In genomic region chr12:105102673-105103072, GRCh38 we compare ENCODE assay signal across 25 cellular contexts. TPM values are rescaled to one million over a fixed set of nuclear protein-coding genes. Genes with fewer than 3 reads are reported as not detected.
DNase-seq lines count a peak whose midpoint lies in the region; ATAC-seq, FAIRE-seq and TF ChIP-seq lines count a peak whose summit lies in the region.
"Had no signal": no experiment of that assay in that cellular context is flagged by ENCODE, and none has a peak within 500 bp of the region (broad histone marks: within the 10 kb centered on the region; RNA-seq: fewer than 3 reads in every experiment).

No MANE protein-coding gene starts in this region.

- DNase-seq in HepG2 (ENCODE audit: low spot score) (no peak), right lobe of liver (no peak), K562 (ENCODE audit: extremely low read depth in 1 of 4, low spot score in 3 of 4) (no peak), type B pancreatic cell (ENCODE audit: extremely low spot score, unreplicated experiment) (no peak), adrenal gland (no peak), HUDEP-2 (lab: John Stamatoyannopoulos, UW; ENCODE audit: unreplicated experiment in 76 of 76) (no peak)
- DNase-seq: 8988T; ACHN; AML-193; BE2C; Calu3; CD4-positive, alpha-beta T cell; CD8-positive, alpha-beta memory T cell; DMS79; EL; GDM1; GM23248; H7; HCEC 1CT had no signal

- intact Hi-C loops in HepG2 (cut with micrococcal nuclease; ENCODE audit: unreplicated experiment): no loop called here
- intact Hi-C loops in right lobe of liver (cut with DNase I): no loop called here
- intact Hi-C loops in K562 (cut with micrococcal nuclease): loop anchor here (5.0 kb wide), 2 partner anchors 115 to 370 kb away; partner anchors contain the start of gene NOPCHAP1
- intact Hi-C loops in adrenal gland (cut with DNase I): no loop called here

- FAIRE-seq in HepG2 (lab: Jason Lieb, UNC) (no peak), K562 (lab: Jason Lieb, UNC) (no peak)
- FAIRE-seq: A549, GM12878, GM19239, H1 had no signal

- H3K4me3 ChIP-seq in HepG2 (replicated peaks in 1 of 3; ENCODE audit: insufficient read depth in 1 of 3, low read depth in 2 of 3, low read length in 3 of 3) (no peak overlapping the region), right lobe of liver (no peak overlapping the region), K562 (no peak overlapping the region), adrenal gland (no peak overlapping the region)
- H3K4me3 ChIP-seq: A549; BLaER1 treated with 17β-estradiol and CSF1 and Interleukin-3, amounts not matched to agents 10 nM and 100 nM; GM12878; GM23248 had no signal

- no peaks in the 10 kb centered on the region for H3K36me3 Mint-ChIP-seq in type B pancreatic cell
- H3K36me3 Mint-ChIP-seq: CD14-positive monocyte had no signal

- CTCF ChIA-PET in HepG2 (lab: Yijun Ruan, JAX; ENCODE audit: low intra/inter-chr PET ratio, low total read pairs) (no interaction called here), K562 (lab: Yijun Ruan, JAX; ENCODE audit: low intra/inter-chr PET ratio) (no interaction called here)

- H2AFZ ChIP-seq in HepG2 (ENCODE audit: low read length) (no peak overlapping the region), K562 (ENCODE audit: low read depth, low read length) (no peak overlapping the region)
- H2AFZ ChIP-seq: GM23248 had no signal

- no peaks in the 10 kb centered on the region for H4K20me1 ChIP-seq in HepG2 (ENCODE audit: insufficient read depth, low read length)
- H4K20me1 ChIP-seq in K562 (replicated peaks; ENCODE audit: control insufficient read depth, insufficient read depth, low read length): no peaks in the 10 kb centered on the region
- H4K20me1 ChIP-seq: BLaER1 treated with 17β-estradiol and CSF1 and Interleukin-3, amounts not matched to agents 10 nM and 100 nM had no signal

- no peaks in the 10 kb centered on the region for H3K9me3 Mint-ChIP-seq in type B pancreatic cell
- H3K9me3 Mint-ChIP-seq: CD4-positive, alpha-beta T cell had no signal

- no peak for TF ChIP-seq RAD21 in HepG2 (CRISPR knock-in tag; IDR thresholded peaks at IDR 0.05)
- no peak for TF ChIP-seq RAD21 in K562 (CRISPR knock-in tag; conservative IDR thresholded peaks at IDR 0.05 in 1 of 2, IDR thresholded peaks at IDR 0.05 in 1 of 2)

- H3K36me3 ChIP-seq in HepG2 (replicated peaks in 1 of 2; ENCODE audit: control insufficient read depth in 1 of 2, insufficient read depth in 2 of 2, low read length in 2 of 2) (no peaks in the 10 kb centered on the region), right lobe of liver (no peaks in the 10 kb centered on the region), K562 (ENCODE audit: control insufficient read depth, insufficient read depth, low read length) (no peaks in the 10 kb centered on the region), adrenal gland (replicated peaks in 1 of 2) (no peaks in the 10 kb centered on the region)
- H3K36me3 ChIP-seq: BE2C; BLaER1 treated with 17β-estradiol and CSF1 and Interleukin-3, amounts not matched to agents 10 nM and 100 nM had no signal

- TF ChIP-seq EP300 in HepG2 (IDR thresholded peaks at IDR 0.05; ENCODE audit: low read depth in 2 of 2, low read length in 2 of 2): no peak
- TF ChIP-seq EP300 in HepG2 (CRISPR knock-in tag; IDR thresholded peaks at IDR 0.05; ENCODE audit: borderline replicate concordance): no peak
- no peak for TF ChIP-seq EP300 in K562 (IDR thresholded peaks at IDR 0.05; ENCODE audit: low read length)

- in situ Hi-C loops in HepG2 (cut with HindIII; ENCODE audit: extremely low pct_ligation_motif_present, low pct_unique_long_range_greater_than_20kb) (no loop called here), K562 (cut with MboI) (no loop called here)

- H3K4me1 ChIP-seq in HepG2 (ENCODE audit: insufficient read depth, low read length): peaks cover 23% of the 10 kb centered on the region
- H3K4me1 ChIP-seq in right lobe of liver: no peaks in the 10 kb centered on the region
- H3K4me1 ChIP-seq in K562 (replicated peaks in 1 of 2; ENCODE audit: control insufficient read depth in 2 of 2, insufficient read depth in 2 of 2, low read length in 2 of 2): peaks cover 0 to under 1% of the 10 kb centered on the region in 2 experiments; a peak in 1 of 5 replicates
- H3K4me1 ChIP-seq in adrenal gland (replicated peaks in 1 of 2): peaks cover 0 to 9% of the 10 kb centered on the region in 2 donors
- H3K4me1 ChIP-seq: BE2C had no signal

- no peaks in the 10 kb centered on the region for H3K9me3 ChIP-seq in HepG2 (ENCODE audit: low read length)
- no peaks in the 10 kb centered on the region for H3K9me3 ChIP-seq in right lobe of liver
- H3K9me3 ChIP-seq in K562 (replicated peaks; ENCODE audit: control insufficient read depth, insufficient read depth, low read depth, low read length): no peaks in the 10 kb centered on the region
- no peaks in the 10 kb centered on the region for H3K9me3 ChIP-seq in adrenal gland (replicated peaks in 1 of 3)
- H3K9me3 ChIP-seq: A549, BE2C had no signal

- H3K4me2 ChIP-seq in HepG2 (ENCODE audit: low read depth, low read length) (no peak overlapping the region), K562 (ENCODE audit: insufficient read depth, low read length) (no peak overlapping the region)
- H3K4me2 ChIP-seq: A549; BLaER1 treated with 17β-estradiol and CSF1 and Interleukin-3, amounts not matched to agents 10 nM and 100 nM had no signal

- no peaks in the 10 kb centered on the region; a peak in 1 of 5 replicates for H3K27me3 ChIP-seq in HepG2 (ENCODE audit: control insufficient read depth in 1 of 2, insufficient read depth in 2 of 2, low read length in 2 of 2)
- H3K27me3 ChIP-seq in right lobe of liver: no peaks in the 10 kb centered on the region
- H3K27me3 ChIP-seq in K562 (ENCODE audit: control insufficient read depth in 2 of 2, insufficient read depth in 2 of 2, low read length in 2 of 2): no peaks in the 10 kb centered on the region
- H3K27me3 ChIP-seq in adrenal gland: no peaks in the 10 kb centered on the region
- H3K27me3 ChIP-seq: BE2C had no signal

- H3K79me2 ChIP-seq in HepG2 (ENCODE audit: insufficient read depth, low read length): no peaks in the 10 kb centered on the region
- peaks cover 1% of the 10 kb centered on the region; the same call in 2 of the 3 replicates for H3K79me2 ChIP-seq in K562 (ENCODE audit: control insufficient read depth, insufficient read depth, low read length)

- TF ChIP-seq POLR2A in HepG2 (IDR thresholded peaks at IDR 0.05; ENCODE audit: insufficient read depth in 1 of 2, low read depth in 2 of 2, low read length in 2 of 2) (no peak), right lobe of liver (IDR thresholded peaks at IDR 0.05) (no peak), K562 (conservative IDR thresholded peaks at IDR 0.05) (no peak), adrenal gland (IDR thresholded peaks at IDR 0.05) (no peak)

- no peak overlapping the region for H3K4me3 Mint-ChIP-seq in type B pancreatic cell
- H3K4me3 Mint-ChIP-seq: CD14-positive monocyte; CD4-positive, alpha-beta T cell had no signal

- BruUV-seq in HepG2 (replicated peaks; lab: Mats Ljungman, UMichigan) (no TSS peak), K562 (replicated peaks; lab: Mats Ljungman, UMichigan) (no TSS peak)

- TF ChIP-seq CTCF in HepG2 (CRISPR knock-in tag; IDR thresholded peaks at IDR 0.05): no peak
- TF ChIP-seq CTCF in right lobe of liver (IDR thresholded peaks at IDR 0.05): no peak
- TF ChIP-seq CTCF in K562 (IDR thresholded peaks at IDR 0.05 in 2 of 3, conservative IDR thresholded peaks at IDR 0.05 in 1 of 3; ENCODE audit: insufficient read depth in 2 of 3, low read depth in 1 of 3, low read length in 3 of 3): no peak
- TF ChIP-seq CTCF in type B pancreatic cell (conservative IDR thresholded peaks at IDR 0.05): no peak
- TF ChIP-seq CTCF in adrenal gland (IDR thresholded peaks at IDR 0.05): no peak

- H3K4me1 Mint-ChIP-seq in type B pancreatic cell (ENCODE audit: unreplicated experiment): peaks cover 16% of the 10 kb centered on the region

- H3K9me1 ChIP-seq in K562 (ENCODE audit: control insufficient read depth, insufficient read depth, low read length): no peaks in the 10 kb centered on the region

- H3K27me3 Mint-ChIP-seq in type B pancreatic cell: peaks cover 3% of the 10 kb centered on the region

- no peak overlapping the region for H3K9ac ChIP-seq in HepG2 (ENCODE audit: insufficient read depth, low read depth, low read length)
- no peak overlapping the region for H3K9ac ChIP-seq in K562 (ENCODE audit: insufficient read depth in 1 of 2, low read depth in 2 of 2, low read length in 2 of 2)
- H3K9ac ChIP-seq: BLaER1 treated with 17β-estradiol and CSF1 and Interleukin-3, amounts not matched to agents 10 nM and 100 nM; GM23248 had no signal

- H3K27ac Mint-ChIP-seq in type B pancreatic cell: peak overlapping the region; percentile 51
- H3K27ac Mint-ChIP-seq: CD14-positive monocyte; CD4-positive, alpha-beta T cell had no signal

- H3K27ac ChIP-seq in HepG2 (ENCODE audit: extremely low read length, insufficient read depth, low read length) (no peak overlapping the region), right lobe of liver (no peak overlapping the region), K562 (ENCODE audit: extremely low read depth, low read depth, low read length) (no peak overlapping the region), adrenal gland (no peak overlapping the region)
- H3K27ac ChIP-seq: A549; BLaER1 treated with 17β-estradiol and CSF1 and Interleukin-3, amounts not matched to agents 10 nM and 100 nM; GM23248 had no signal

- ATAC-seq in HepG2: no peak
- ATAC-seq in right lobe of liver: no peak
- no peak for ATAC-seq in K562
- ATAC-seq: A549, GM12878 had no signal

- POLR2A ChIA-PET in HepG2 (lab: Yijun Ruan, JAX): no interaction called here
- POLR2A ChIA-PET in K562 (lab: Yijun Ruan, JAX): interaction anchor here (0.9 kb wide), 1 partner anchor 19 kb away, joined by 3 read pairs; the partner anchor contains the start of gene ALDH1L2

RNA-seq across cellular contexts. Expression of gene WASHC4, which starts 4.9 kb away (rescaled TPM):
- total RNA-seq in HepG2 (2016; rRNA removed; fragmentation: Illumina TruSeq; extraction: Trizol): 36.3 and 39.6 TPM in 2 replicates
- total RNA-seq in HepG2 (2016; cell fraction: cytosol; rRNA removed; fragmentation: Illumina TruSeq; extraction: Trizol; ENCODE audit: low read depth): 3.6 and 4.7 TPM in 2 replicates
- total RNA-seq in HepG2 (2016; cell fraction: insoluble cytoplasmic fraction; rRNA removed; fragmentation: Illumina TruSeq; extraction: Trizol): 31.6 and 46.3 TPM in 2 replicates
- 5.3 and 8.6 TPM in 2 replicates for total RNA-seq in HepG2 (2016; cell fraction: membrane; rRNA removed; fragmentation: Illumina TruSeq; extraction: Trizol)
- 56.1 and 56.8 TPM in 2 replicates for total RNA-seq in HepG2 (2016; cell fraction: nucleus; rRNA removed; fragmentation: Illumina TruSeq; extraction: Trizol)
- polyA plus RNA-seq in HepG2 (2011; rRNA removed): 15.5 and 21.0 TPM in 2 replicates
- polyA plus RNA-seq in HepG2 (2011; cell fraction: cytosol; rRNA removed): 4.6 and 8.1 TPM in 2 replicates
- polyA plus RNA-seq in HepG2 (2011; cell fraction: nucleus; rRNA removed): 16.8 and 21.2 TPM in 2 replicates
- 15.3 and 18.4 TPM in 2 replicates for polyA plus RNA-seq in HepG2 (2012)
- 0.57 and 0.61 TPM in 2 replicates for polyA plus RNA-seq in HepG2 (2016; cell fraction: cytosol; fragmentation: Illumina TruSeq; extraction: Trizol; ENCODE audit: low read depth)
- 19.5 and 20.6 TPM in 2 replicates for polyA plus RNA-seq in HepG2 (2016; cell fraction: insoluble cytoplasmic fraction; fragmentation: Illumina TruSeq; extraction: Trizol; ENCODE audit: low read depth)
- polyA plus RNA-seq in HepG2 (2016; cell fraction: membrane; fragmentation: Illumina TruSeq; extraction: Trizol; ENCODE audit: low read depth): 1.7 and 1.9 TPM in 2 replicates
- polyA plus RNA-seq in HepG2 (2016; cell fraction: nucleus; fragmentation: Illumina TruSeq; extraction: Trizol; ENCODE audit: insufficient read depth, low read depth): 36.1 and 44.2 TPM in 2 replicates
- polyA minus RNA-seq in HepG2 (2011; rRNA and poly(A)+ RNA removed; ENCODE audit: low replicate concordance): 22.5 and 23.7 TPM in 2 replicates
- polyA minus RNA-seq in HepG2 (2011; cell fraction: cytosol; rRNA and poly(A)+ RNA removed): 24.8 and 25.8 TPM in 2 replicates
- 132 and 134 TPM in 2 replicates for polyA minus RNA-seq in HepG2 (2011; cell fraction: nucleus; rRNA and poly(A)+ RNA removed)
- total RNA-seq in right lobe of liver: 10 to 100 TPM; 24.4 to 51.4 (median 36.2) TPM
- 28.7 and 119 TPM in 2 replicates for total RNA-seq in K562 (2011; cell fraction: chromatin; rRNA removed; ENCODE audit: low replicate concordance)
- total RNA-seq in K562 (2011; cell fraction: nucleolus; rRNA removed): 8.2 and 17.6 TPM in 2 replicates
- total RNA-seq in K562 (2011; cell fraction: nucleoplasm; rRNA removed): 32.0 and 43.8 TPM in 2 replicates
- total RNA-seq in K562 (2014; rRNA removed): 18.2 and 21.1 TPM in 2 replicates
- total RNA-seq in K562 (2014; rRNA removed; fragmentation: Illumina TruSeq; extraction: Trizol): 36.2 and 39.5 TPM in 2 replicates
- total RNA-seq in K562 (2015; rRNA removed; fragmentation: Illumina TruSeq; extraction: Trizol): 32.1 and 38.5 TPM in 2 replicates
- total RNA-seq in K562 (2021): 24.1 and 25.4 TPM in 2 replicates
- 18.7 and 28.2 TPM in 2 replicates for polyA plus RNA-seq in K562 (2011; rRNA removed)
- polyA plus RNA-seq in K562 (2011; cell fraction: cytosol; rRNA removed): 2.8 and 6.9 TPM in 2 replicates
- 15.5 and 22.9 TPM in 2 replicates for polyA plus RNA-seq in K562 (2011; cell fraction: nucleus; rRNA removed)
- polyA plus RNA-seq in K562 (2012): 12.8 and 13.6 TPM in 2 replicates
- 16.9 and 21.3 TPM in 2 replicates for polyA plus RNA-seq in K562 (2014; fragmentation: Illumina TruSeq; extraction: Trizol)
- 10 to 100 TPM; 12.5 to 13.3 TPM for polyA plus RNA-seq in K562 (2014; fragmentation: Nextera tagmentation; extraction: Ambion mirVana)
- 13.9 and 23.2 TPM in 2 replicates for polyA plus RNA-seq in K562 (2014; rRNA removed)
- polyA minus RNA-seq in K562 (2011; rRNA and poly(A)+ RNA removed): 44.1 and 50.3 TPM in 2 replicates
- 20.8 and 26.1 TPM in 2 replicates for polyA minus RNA-seq in K562 (2011; cell fraction: cytosol; rRNA and poly(A)+ RNA removed)
- 31.0 and 60.0 TPM in 2 replicates for polyA minus RNA-seq in K562 (2011; cell fraction: nucleus; rRNA and poly(A)+ RNA removed)
- total RNA-seq in type B pancreatic cell (ENCODE audit: low replicate concordance): 35.6 and 40.5 TPM in 2 replicates
- total RNA-seq in adrenal gland: 10 to 100 TPM; 34.3 to 90.6 (median 58.0) TPM
- 10 to 100 TPM; 17.8 to 40.8 (median 27.5) TPM for polyA plus RNA-seq in adrenal gland

RNA-seq across cellular contexts. Expression of gene ALDH1L2, which starts 18.4 kb away (rescaled TPM):
- total RNA-seq in HepG2 (2016; rRNA removed; fragmentation: Illumina TruSeq; extraction: Trizol): 0.40 and 0.87 TPM in 2 replicates
- total RNA-seq in HepG2 (2016; cell fraction: cytosol; rRNA removed; fragmentation: Illumina TruSeq; extraction: Trizol; ENCODE audit: low read depth): under 0.01 and 0.09 TPM in 2 replicates
- total RNA-seq in HepG2 (2016; cell fraction: insoluble cytoplasmic fraction; rRNA removed; fragmentation: Illumina TruSeq; extraction: Trizol): 0.59 and 0.87 TPM in 2 replicates
- total RNA-seq in HepG2 (2016; cell fraction: membrane; rRNA removed; fragmentation: Illumina TruSeq; extraction: Trizol): 0.17 and 0.25 TPM in 2 replicates
- total RNA-seq in HepG2 (2016; cell fraction: nucleus; rRNA removed; fragmentation: Illumina TruSeq; extraction: Trizol): 0.75 and 1.5 TPM in 2 replicates
- polyA plus RNA-seq in HepG2 (2011; rRNA removed): 4.0 and 4.6 TPM in 2 replicates
- polyA plus RNA-seq in HepG2 (2011; cell fraction: cytosol; rRNA removed): 2.2 and 3.0 TPM in 2 replicates
- 3.5 and 4.1 TPM in 2 replicates for polyA plus RNA-seq in HepG2 (2011; cell fraction: nucleus; rRNA removed)
- 1.9 and 3.4 TPM in 2 replicates for polyA plus RNA-seq in HepG2 (2012)
- polyA plus RNA-seq in HepG2 (2016; cell fraction: cytosol; fragmentation: Illumina TruSeq; extraction: Trizol; ENCODE audit: low read depth): 0.02 and 0.03 TPM in 2 replicates
- polyA plus RNA-seq in HepG2 (2016; cell fraction: insoluble cytoplasmic fraction; fragmentation: Illumina TruSeq; extraction: Trizol; ENCODE audit: low read depth): 0.71 and 0.83 TPM in 2 replicates
- polyA plus RNA-seq in HepG2 (2016; cell fraction: membrane; fragmentation: Illumina TruSeq; extraction: Trizol; ENCODE audit: low read depth): 0.06 and 0.12 TPM in 2 replicates
- 0.62 and 1.1 TPM in 2 replicates for polyA plus RNA-seq in HepG2 (2016; cell fraction: nucleus; fragmentation: Illumina TruSeq; extraction: Trizol; ENCODE audit: insufficient read depth, low read depth)
- polyA minus RNA-seq in HepG2 (2011; rRNA and poly(A)+ RNA removed; ENCODE audit: low replicate concordance): 0.49 and 4.9 TPM in 2 replicates
- polyA minus RNA-seq in HepG2 (2011; cell fraction: cytosol; rRNA and poly(A)+ RNA removed): 3.2 and 3.6 TPM in 2 replicates
- 10.1 and 11.7 TPM in 2 replicates for polyA minus RNA-seq in HepG2 (2011; cell fraction: nucleus; rRNA and poly(A)+ RNA removed)
- total RNA-seq in right lobe of liver: under 1 TPM; 0.15 to 0.90 (median 0.28) TPM
- total RNA-seq in K562 (2011; cell fraction: chromatin; rRNA removed; ENCODE audit: low replicate concordance): 16.3 and 35.6 TPM in 2 replicates
- total RNA-seq in K562 (2011; cell fraction: nucleolus; rRNA removed): 3.2 and 7.0 TPM in 2 replicates
- total RNA-seq in K562 (2011; cell fraction: nucleoplasm; rRNA removed): 13.5 and 16.0 TPM in 2 replicates
- total RNA-seq in K562 (2014; rRNA removed): 3.8 and 5.1 TPM in 2 replicates
- total RNA-seq in K562 (2014; rRNA removed; fragmentation: Illumina TruSeq; extraction: Trizol): 7.3 and 8.0 TPM in 2 replicates
- total RNA-seq in K562 (2015; rRNA removed; fragmentation: Illumina TruSeq; extraction: Trizol): 0.60 and 1.1 TPM in 2 replicates
- total RNA-seq in K562 (2021): 9.2 and 9.6 TPM in 2 replicates
- 1.5 and 5.9 TPM in 2 replicates for polyA plus RNA-seq in K562 (2011; rRNA removed)
- 0.37 and 3.2 TPM in 2 replicates for polyA plus RNA-seq in K562 (2011; cell fraction: cytosol; rRNA removed)
- polyA plus RNA-seq in K562 (2011; cell fraction: nucleus; rRNA removed): 3.0 and 14.9 TPM in 2 replicates
- 2.4 and 39.4 TPM in 2 replicates for polyA plus RNA-seq in K562 (2012)
- 8.9 and 9.9 TPM in 2 replicates for polyA plus RNA-seq in K562 (2014; fragmentation: Illumina TruSeq; extraction: Trizol)
- 1 to 10 TPM; 1.4 to 1.7 TPM for polyA plus RNA-seq in K562 (2014; fragmentation: Nextera tagmentation; extraction: Ambion mirVana)
- 8.2 and 8.9 TPM in 2 replicates for polyA plus RNA-seq in K562 (2014; rRNA removed)
- 1.8 and 10.0 TPM in 2 replicates for polyA minus RNA-seq in K562 (2011; rRNA and poly(A)+ RNA removed)
- 0.76 and 1.3 TPM in 2 replicates for polyA minus RNA-seq in K562 (2011; cell fraction: cytosol; rRNA and poly(A)+ RNA removed)
- polyA minus RNA-seq in K562 (2011; cell fraction: nucleus; rRNA and poly(A)+ RNA removed): 0.81 and 12.1 TPM in 2 replicates
- total RNA-seq in type B pancreatic cell (ENCODE audit: low replicate concordance): 2.7 and 4.5 TPM in 2 replicates
- 1 to 10 TPM; 1.1 to 4.5 (median 3.0) TPM for total RNA-seq in adrenal gland
- polyA plus RNA-seq in adrenal gland: 1 to 10 TPM in 1 of 3 donors, under 1 TPM in 2; 0.56 to 2.8 (median 0.57) TPM
- polyA plus RNA-seq: CD8-positive, alpha-beta memory T cell had no signal
